8 cellular contexts compared by ENCODE assay signal in the genomic region with DNA sequence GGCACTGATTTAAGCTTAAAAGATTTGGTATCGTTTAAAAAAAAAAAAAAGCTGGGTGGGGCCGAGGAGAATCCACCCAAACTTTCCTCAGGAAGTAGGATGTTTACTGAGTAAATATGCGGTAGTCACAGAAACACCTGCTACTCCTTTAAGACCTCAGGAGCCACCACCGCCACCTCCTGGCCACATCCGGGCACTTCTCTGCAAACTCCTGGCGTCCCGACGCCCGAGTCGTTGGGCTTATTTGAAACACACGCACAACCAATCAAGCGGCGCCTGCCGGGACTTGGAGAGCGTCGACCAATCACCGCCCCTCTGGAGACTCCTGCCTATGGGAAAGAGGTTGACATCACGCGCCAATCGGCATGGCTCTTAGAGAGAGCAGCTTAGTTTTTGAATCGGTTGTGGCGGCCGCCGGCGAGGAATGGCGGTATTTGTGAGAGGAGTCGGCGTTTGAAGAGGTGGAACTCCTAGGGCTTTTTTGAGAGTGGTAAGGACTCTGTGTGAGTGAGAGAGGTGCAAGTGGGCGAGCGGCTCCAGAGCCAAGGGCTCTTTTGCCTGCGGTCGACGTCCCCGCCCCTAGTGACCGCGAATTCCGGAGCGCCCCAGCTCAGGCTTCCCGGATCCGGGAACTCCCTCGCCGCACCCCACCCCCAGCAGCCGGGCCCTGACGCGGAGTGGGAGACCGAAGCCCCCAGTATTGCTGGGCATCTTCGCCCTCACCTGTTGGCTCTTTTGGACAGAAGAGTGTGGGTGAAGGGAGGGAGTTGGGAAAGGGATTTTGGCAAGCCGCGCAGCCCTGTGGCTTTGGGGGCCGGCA.
A peak's percentile ranks its signal among the peaks of the same experiment; 100 is the strongest.
DNase-seq lines count a peak whose midpoint lies in the region; ATAC-seq lines count a peak whose summit lies in the region.

TSS of gene ECT2 (plus strand) at position 359 of the 820 bp plus-strand sequence. CDS start 3,805 bp downstream, outside the sequence.

- DNase-seq in AG20443 (ENCODE audit: low spot score) (peak; percentile 96), NCI-H446 (lab: John Stamatoyannopoulos, UW) (peak; percentile 99 to 100), cerebellar cortex (ENCODE audit: low spot score) (peak; percentile 100), iris pigment epithelial cell (ENCODE audit: low read depth) (peak; percentile 100)
- DNase-seq in activated CD4-positive, CD25-positive, alpha-beta regulatory T cell treated with anti-CD3 and anti-CD28 coated beads, Interleukin-2, amount 50 U/mL, for 16 hours (ENCODE audit: low read depth, low spot score), result peak; percentile 98
- DNase-seq in stimulated activated CD4-positive, alpha-beta T cell treated with anti-CD3 and anti-CD28 coated beads, Interleukin-12 subunit alpha, Interleukin-12 subunit beta, amount 100 ng/mL, for 24 hours (ENCODE audit: low read depth in 2 of 2), result peak; percentile 94 to 96

- ATAC-seq in GM19035 (IDR thresholded peaks at IDR 0.05; ENCODE audit: unreplicated experiment) (peak; percentile 99), HG03354 (IDR thresholded peaks at IDR 0.05; ENCODE audit: poor library complexity, severe bottlenecking, unreplicated experiment) (peak; percentile 93)

Comparison
In these comparisons a context has a peak if more than half of its experiments do, and no peak if none do; other contexts are left out.
1. Peak in every context shown above with its lines: DNase-seq and ATAC-seq.